10 cellular contexts compared by ENCODE assay signal in genomic region chr15:78640527-78640839, GRCh38. TPM values are rescaled to one million over a fixed set of nuclear protein-coding genes. Genes with fewer than 3 reads are reported as not detected.
DNase-seq lines count a peak whose midpoint lies in the region; ATAC-seq and TF ChIP-seq lines count a peak whose summit lies in the region.
"Had no signal": no experiment of that assay in that cellular context is flagged by ENCODE, and none has a peak within 500 bp of the region (broad histone marks: within the 10 kb centered on the region; RNA-seq: fewer than 3 reads in every experiment).

No MANE protein-coding gene starts in this region.

- H3K27ac ChIP-seq in CD8-positive, alpha-beta T cell (ENCODE audit: low read depth, low read length) = no peak overlapping the region
- H3K27ac ChIP-seq in Panc1 (ENCODE audit: low read length) (no peak overlapping the region), esophagus (ENCODE audit: low read depth in 2 of 2, low read length in 1 of 2) (no peak overlapping the region), trophoblast cell (ENCODE audit: low read depth, low read length) (no peak overlapping the region)

- intact Hi-C loops in CD8-positive, alpha-beta T cell (cut with DNase I, micrococcal nuclease) = no loop called here
- intact Hi-C loops in Panc1 (cut with micrococcal nuclease; ENCODE audit: unreplicated experiment) = no loop called here

- H2BK12ac ChIP-seq in trophoblast cell (ENCODE audit: low read length) = no peak overlapping the region

- POLR2A ChIA-PET in CD8-positive, alpha-beta T cell (lab: Charles Lee) = no interaction called here
- POLR2A ChIA-PET in Panc1 (lab: Charles Lee) = no interaction called here

- no peak overlapping the region for H2AK5ac ChIP-seq in trophoblast cell (ENCODE audit: low read length)

- no peak overlapping the region for H2BK5ac ChIP-seq in trophoblast cell (ENCODE audit: low read depth, low read length, poor library complexity)

- peaks cover 12% of the 10 kb centered on the region for H3K27me3 Mint-ChIP-seq in CD8-positive, alpha-beta T cell (ENCODE audit: low read depth)

- BruUV-seq in Panc1 (replicated peaks; lab: Mats Ljungman, UMichigan) = no TSS peak

- no peaks in the 10 kb centered on the region for H3K9me3 ChIP-seq in CD8-positive, alpha-beta T cell (ENCODE audit: low read length)
- no peaks in the 10 kb centered on the region for H3K9me3 ChIP-seq in Panc1 (ENCODE audit: control insufficient read depth, insufficient read depth, low read depth, low read length)
- H3K9me3 ChIP-seq in esophagus (ENCODE audit: control insufficient read depth in 2 of 2, insufficient read depth in 1 of 2, low read depth in 1 of 2, low read length in 1 of 2) = no peaks in the 10 kb centered on the region
- H3K9me3 ChIP-seq in trophoblast cell (ENCODE audit: insufficient read depth, low read depth, low read length) = no peaks in the 10 kb centered on the region

- ATAC-seq in CD8-positive, alpha-beta T cell = no peak
- peak; percentile 20; the same call in 1 of the 2 replicates for ATAC-seq in Panc1
- no peak for ATAC-seq in GM18861 (IDR thresholded peaks at IDR 0.05; ENCODE audit: unreplicated experiment)
- ATAC-seq in HG03565 (IDR thresholded peaks at IDR 0.05; ENCODE audit: unreplicated experiment) = no peak

- H4K91ac ChIP-seq in trophoblast cell (ENCODE audit: low read depth, low read length) = no peak overlapping the region

- H3K79me2 ChIP-seq in trophoblast cell (ENCODE audit: control insufficient read depth, insufficient read depth, low read length, poor library complexity) = no peaks in the 10 kb centered on the region

- H4K12ac ChIP-seq in trophoblast cell (ENCODE audit: low read depth, low read length) = no peak overlapping the region

- peak overlapping the region; percentile 19 for H2AFZ ChIP-seq in trophoblast cell (ENCODE audit: insufficient read depth, low read length, poor library complexity)

- H3K4me2 ChIP-seq in trophoblast cell (ENCODE audit: low read length) = peak overlapping the region; percentile 68

- no peak for DNase-seq in CD8-positive, alpha-beta T cell
- DNase-seq in Panc1 (ENCODE audit: low read depth, low spot score) = no peak
- DNase-seq in trophoblast cell = no peak
- DNase-seq in NAMALWA (ENCODE audit: low spot score) = no peak
- no peak for DNase-seq in COR-L47 (lab: John Stamatoyannopoulos, UW)
- DNase-seq: NCI-H774 had no signal

- H3K36me3 ChIP-seq in CD8-positive, alpha-beta T cell (ENCODE audit: insufficient read depth, low read length) = no peaks in the 10 kb centered on the region
- H3K36me3 ChIP-seq in Panc1 (ENCODE audit: control insufficient read depth, insufficient read depth, low read length) (no peaks in the 10 kb centered on the region), esophagus (ENCODE audit: control insufficient read depth in 2 of 2, insufficient read depth in 2 of 2, low read length in 1 of 2) (no peaks in the 10 kb centered on the region), trophoblast cell (ENCODE audit: control insufficient read depth in 1 of 2, insufficient read depth in 2 of 2, low read length in 2 of 2) (no peaks in the 10 kb centered on the region)

- peaks cover 8% of the 10 kb centered on the region for H3K4me1 Mint-ChIP-seq in CD8-positive, alpha-beta T cell (ENCODE audit: low read depth)

- no peaks in the 10 kb centered on the region for H3K79me1 ChIP-seq in trophoblast cell (ENCODE audit: low read length)

- no peaks in the 10 kb centered on the region for H3K27me3 ChIP-seq in CD8-positive, alpha-beta T cell (ENCODE audit: insufficient read depth, low read length)
- H3K27me3 ChIP-seq in Panc1 (ENCODE audit: control insufficient read depth, insufficient read depth, low read length) (no peaks in the 10 kb centered on the region), esophagus (ENCODE audit: control insufficient read depth in 1 of 2, insufficient read depth in 2 of 2, low read length in 2 of 2) (no peaks in the 10 kb centered on the region), trophoblast cell (ENCODE audit: insufficient read depth, low read length) (peaks cover 8% of the 10 kb centered on the region)

- H3K23ac ChIP-seq in trophoblast cell (ENCODE audit: low read length) = no peak overlapping the region

- no peak overlapping the region for H3K18ac ChIP-seq in trophoblast cell (ENCODE audit: low read length)

- in situ Hi-C loops in Panc1 (cut with HindIII; ENCODE audit: low pct_unique_long_range_greater_than_20kb, low sequenced_read_pairs) = no loop called here

- H3K14ac ChIP-seq in trophoblast cell (ENCODE audit: low read length) = no peak overlapping the region

- peak overlapping the region; percentile 71 for H3K4me3 Mint-ChIP-seq in CD8-positive, alpha-beta T cell

- H3K4ac ChIP-seq in trophoblast cell (ENCODE audit: low read depth, low read length) = no peak overlapping the region

- no peak overlapping the region for H4K8ac ChIP-seq in trophoblast cell (ENCODE audit: low read depth, low read length)

- H3K36me3 Mint-ChIP-seq in CD8-positive, alpha-beta T cell = no peaks in the 10 kb centered on the region

- no peak overlapping the region for H3K27ac Mint-ChIP-seq in CD8-positive, alpha-beta T cell

- WGBS in esophagus, 2 donors = 29 to 31% methylated on average over 10 to 14 of the region's 14 CpGs
- WGBS in trophoblast cell (ENCODE audit: extremely low coverage, insufficient coverage, insufficient read length) = no CpG with 5 or more reads among the region's 14 CpGs

- H3K4me3 ChIP-seq in CD8-positive, alpha-beta T cell (ENCODE audit: low read depth, low read length) = peak overlapping the region; percentile 33
- H3K4me3 ChIP-seq in Panc1 (ENCODE audit: low read depth in 2 of 2, low read length in 2 of 2) = peak overlapping the region; percentile 41 to 43; a peak in 3 of 4 replicates
- H3K4me3 ChIP-seq in esophagus (ENCODE audit: low read depth in 1 of 2, low read length in 2 of 2) = peak overlapping the region; percentile 35 to 54
- H3K4me3 ChIP-seq in trophoblast cell (ENCODE audit: low read depth, low read length) = peak overlapping the region; percentile 44

- H3K9ac ChIP-seq in trophoblast cell (ENCODE audit: low read length) = no peak overlapping the region

- CTCF ChIA-PET in CD8-positive, alpha-beta T cell (lab: Charles Lee) = interaction anchor here (1.7 to 3.4 kb wide), 2 partner anchors 11 to 69 kb away, joined by 3 to 21 read pairs; no protein-coding TSS in a partner anchor
- CTCF ChIA-PET in Panc1 (lab: Charles Lee) = no interaction called here

- H3K9me3 Mint-ChIP-seq in CD8-positive, alpha-beta T cell = no peaks in the 10 kb centered on the region

- H2BK120ac ChIP-seq in trophoblast cell (ENCODE audit: insufficient read depth, low read length, poor library complexity) = no peak overlapping the region

- no peak for TF ChIP-seq CTCF in CD8-positive, alpha-beta T cell (IDR thresholded peaks at IDR 0.05)
- TF ChIP-seq CTCF in Panc1 (IDR thresholded peaks at IDR 0.05) = no peak

- peaks cover 13% of the 10 kb centered on the region for H3K4me1 ChIP-seq in CD8-positive, alpha-beta T cell (ENCODE audit: insufficient read depth, low read length)
- H3K4me1 ChIP-seq in Panc1 (ENCODE audit: control insufficient read depth, insufficient read depth, low read length) (no peaks in the 10 kb centered on the region), esophagus (ENCODE audit: control insufficient read depth in 2 of 2, insufficient read depth in 2 of 2, low read length in 1 of 2) (peaks cover 4 to 8% of the 10 kb centered on the region in 2 donors), trophoblast cell (ENCODE audit: control insufficient read depth in 1 of 2, insufficient read depth in 2 of 2, low read length in 2 of 2) (peaks cover 5 to 9% of the 10 kb centered on the region in 2 experiments)

RNA-seq across cellular contexts. Expression of gene CHRNB4, which starts 0.5 kb away (rescaled TPM):
- not detected for total RNA-seq in CD8-positive, alpha-beta T cell
- total RNA-seq in Panc1 (2021; ENCODE audit: unreplicated experiment) = not detected
- 0.15 TPM for polyA plus RNA-seq in Panc1 (2012; ENCODE audit: insufficient read length)
- under 1 TPM; 0.16 to 0.42 TPM for polyA plus RNA-seq in esophagus
- not detected in 2 replicates for polyA plus RNA-seq in trophoblast cell (2013)

RNA-seq across cellular contexts. Expression of gene CHRNA3, which starts 19.7 kb away (rescaled TPM):
- total RNA-seq in CD8-positive, alpha-beta T cell = not detected
- 0.31 TPM for total RNA-seq in Panc1 (2021; ENCODE audit: unreplicated experiment)
- polyA plus RNA-seq in Panc1 (2012; ENCODE audit: insufficient read length) = 1.5 TPM
- polyA plus RNA-seq in esophagus = under 1 TPM in 1 of 2 donors, not detected in 1; 0.07 TPM
- polyA plus RNA-seq in trophoblast cell (2013) = 0.03 TPM in 1 of 2 replicates, not detected in the other
- total RNA-seq: kidney had no signal
